Comparison of ENCODE assay signal across 1 cellular context in the genomic region with DNA sequence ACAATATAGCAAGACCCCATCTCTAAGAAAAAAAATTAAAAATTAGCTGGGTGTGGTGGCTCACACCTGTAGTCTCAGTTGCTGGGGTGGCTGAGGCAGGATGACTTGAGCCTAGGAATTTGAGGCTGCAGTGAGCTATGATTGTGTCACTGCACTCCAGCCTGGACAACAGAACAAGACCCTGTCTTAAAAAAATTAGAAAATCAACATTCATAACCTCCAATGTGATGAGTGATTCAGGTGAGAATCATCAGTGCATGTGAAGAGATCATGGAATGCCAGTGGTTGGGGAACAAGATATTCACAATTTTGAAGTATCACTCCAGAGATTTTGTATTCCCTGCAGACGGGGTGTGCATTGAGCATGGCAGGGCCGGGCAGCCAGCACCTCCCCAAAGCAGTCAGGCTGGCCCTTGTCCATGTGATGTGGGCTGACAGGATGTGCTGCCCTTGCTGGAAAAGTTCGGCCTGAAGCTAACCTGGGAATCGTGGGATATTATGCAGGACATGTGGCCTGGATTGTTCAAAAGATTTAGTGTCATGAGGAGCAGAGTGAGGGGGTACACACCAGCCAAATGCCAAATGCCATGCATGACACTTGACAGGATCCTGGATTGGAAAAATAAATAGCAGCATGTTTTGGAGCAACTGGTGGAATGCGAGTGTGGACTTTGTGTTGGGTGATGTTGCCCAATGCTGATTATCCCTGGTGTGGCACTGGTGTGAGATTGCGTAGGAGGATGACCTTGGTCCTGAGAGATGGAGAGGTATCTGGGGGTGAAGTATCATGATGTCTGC.
A peak's percentile ranks its signal among the peaks of the same experiment; 100 is the strongest.
TF ChIP-seq lines count a peak whose summit lies in the region.

No MANE protein-coding gene starts in this region.

TF ChIP-seq in HepG2, 621 proteins besides CTCF, POLR2A, EP300 and RAD21 (continued from another document and continues in another):
- TF ChIP-seq ATF6 (CRISPR knock-in tag; conservative IDR thresholded peaks at IDR 0.05) (no peak), ZNF225 (CRISPR knock-in tag; IDR thresholded peaks at IDR 0.05) (no peak), KDM4B (CRISPR knock-in tag; IDR thresholded peaks at IDR 0.05) (peak; percentile 76; the same call in 1 of the 2 replicates), ZNF768 (CRISPR knock-in tag; IDR thresholded peaks at IDR 0.05) (no peak), ZNF253 (CRISPR knock-in tag; IDR thresholded peaks at IDR 0.05; ENCODE audit: borderline replicate concordance) (no peak), TFAP4 (IDR thresholded peaks at IDR 0.05; ENCODE audit: borderline replicate concordance, low read depth) (peak; percentile 53; the same call in 1 of the 2 replicates), MIER2 (CRISPR knock-in tag; IDR thresholded peaks at IDR 0.05) (peak; percentile 87), TEAD3 (CRISPR knock-in tag; optimal IDR thresholded peaks at IDR 0.05; ENCODE audit: borderline replicate concordance) (peak; percentile 99), ZNF607 (CRISPR knock-in tag; IDR thresholded peaks at IDR 0.05; ENCODE audit: borderline replicate concordance) (no peak), MAX (IDR thresholded peaks at IDR 0.05) (peak; percentile 90), TFDP2 (CRISPR knock-in tag; IDR thresholded peaks at IDR 0.05) (peak; percentile 53; the same call in 1 of the 2 replicates), ZNF556 (CRISPR knock-in tag; IDR thresholded peaks at IDR 0.05; ENCODE audit: borderline replicate concordance) (peak; percentile 30; the same call in 1 of the 2 replicates), JUN (CRISPR knock-in tag; IDR thresholded peaks at IDR 0.05) (no peak), RORA (CRISPR knock-in tag; IDR thresholded peaks at IDR 0.05) (no peak), SNAPC4 (CRISPR knock-in tag; IDR thresholded peaks at IDR 0.05) (no peak; the same call in 1 of the 2 replicates), ZNF576 (CRISPR knock-in tag; IDR thresholded peaks at IDR 0.05) (no peak), ZNF30 (CRISPR knock-in tag; IDR thresholded peaks at IDR 0.05) (0 out of 2 replicates have a peak, but pooled peaks have one; percentile 29), ZNF383 (CRISPR knock-in tag; IDR thresholded peaks at IDR 0.05; ENCODE audit: borderline replicate concordance) (no peak), ZNF260 (CRISPR knock-in tag; IDR thresholded peaks at IDR 0.05; ENCODE audit: borderline replicate concordance, low read depth) (no peak), ZNF282 (IDR thresholded peaks at IDR 0.05; ENCODE audit: partially characterized antibody) (no peak), FLYWCH1 (CRISPR knock-in tag; IDR thresholded peaks at IDR 0.05) (no peak), ZNF629 (CRISPR knock-in tag; conservative IDR thresholded peaks at IDR 0.05) (peak; percentile 63), ZNF776 (CRISPR knock-in tag; IDR thresholded peaks at IDR 0.05) (no peak), ZSCAN12 (CRISPR knock-in tag; IDR thresholded peaks at IDR 0.05) (no peak), ZBTB21 (CRISPR knock-in tag; IDR thresholded peaks at IDR 0.05) (peak; percentile 61; the same call in 1 of the 2 replicates), NFIB (CRISPR knock-in tag; IDR thresholded peaks at IDR 0.05; ENCODE audit: borderline replicate concordance) (no peak), SMAD9 (CRISPR knock-in tag; IDR thresholded peaks at IDR 0.05) (no peak), FIP1L1 (IDR thresholded peaks at IDR 0.05; ENCODE audit: borderline replicate concordance, insufficient read depth, low read depth, low read length) (no peak), ZNF567 (CRISPR knock-in tag; IDR thresholded peaks at IDR 0.05; ENCODE audit: borderline replicate concordance) (0 out of 2 replicates have a peak, but pooled peaks have one; percentile 87), NFRKB (IDR thresholded peaks at IDR 0.05) (no peak), RCOR2 (CRISPR knock-in tag; IDR thresholded peaks at IDR 0.05) (peak; percentile 96)
- TF ChIP-seq, protein P1, sequence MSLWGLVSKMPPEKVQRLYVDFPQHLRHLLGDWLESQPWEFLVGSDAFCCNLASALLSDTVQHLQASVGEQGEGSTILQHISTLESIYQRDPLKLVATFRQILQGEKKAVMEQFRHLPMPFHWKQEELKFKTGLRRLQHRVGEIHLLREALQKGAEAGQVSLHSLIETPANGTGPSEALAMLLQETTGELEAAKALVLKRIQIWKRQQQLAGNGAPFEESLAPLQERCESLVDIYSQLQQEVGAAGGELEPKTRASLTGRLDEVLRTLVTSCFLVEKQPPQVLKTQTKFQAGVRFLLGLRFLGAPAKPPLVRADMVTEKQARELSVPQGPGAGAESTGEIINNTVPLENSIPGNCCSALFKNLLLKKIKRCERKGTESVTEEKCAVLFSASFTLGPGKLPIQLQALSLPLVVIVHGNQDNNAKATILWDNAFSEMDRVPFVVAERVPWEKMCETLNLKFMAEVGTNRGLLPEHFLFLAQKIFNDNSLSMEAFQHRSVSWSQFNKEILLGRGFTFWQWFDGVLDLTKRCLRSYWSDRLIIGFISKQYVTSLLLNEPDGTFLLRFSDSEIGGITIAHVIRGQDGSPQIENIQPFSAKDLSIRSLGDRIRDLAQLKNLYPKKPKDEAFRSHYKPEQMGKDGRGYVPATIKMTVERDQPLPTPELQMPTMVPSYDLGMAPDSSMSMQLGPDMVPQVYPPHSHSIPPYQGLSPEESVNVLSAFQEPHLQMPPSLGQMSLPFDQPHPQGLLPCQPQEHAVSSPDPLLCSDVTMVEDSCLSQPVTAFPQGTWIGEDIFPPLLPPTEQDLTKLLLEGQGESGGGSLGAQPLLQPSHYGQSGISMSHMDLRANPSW (CRISPR knock-in tag; IDR thresholded peaks at IDR 0.05; ENCODE audit: borderline replicate concordance) = 0 out of 2 replicates have a peak, but pooled peaks have one; percentile 65
- TF ChIP-seq, protein P2, sequence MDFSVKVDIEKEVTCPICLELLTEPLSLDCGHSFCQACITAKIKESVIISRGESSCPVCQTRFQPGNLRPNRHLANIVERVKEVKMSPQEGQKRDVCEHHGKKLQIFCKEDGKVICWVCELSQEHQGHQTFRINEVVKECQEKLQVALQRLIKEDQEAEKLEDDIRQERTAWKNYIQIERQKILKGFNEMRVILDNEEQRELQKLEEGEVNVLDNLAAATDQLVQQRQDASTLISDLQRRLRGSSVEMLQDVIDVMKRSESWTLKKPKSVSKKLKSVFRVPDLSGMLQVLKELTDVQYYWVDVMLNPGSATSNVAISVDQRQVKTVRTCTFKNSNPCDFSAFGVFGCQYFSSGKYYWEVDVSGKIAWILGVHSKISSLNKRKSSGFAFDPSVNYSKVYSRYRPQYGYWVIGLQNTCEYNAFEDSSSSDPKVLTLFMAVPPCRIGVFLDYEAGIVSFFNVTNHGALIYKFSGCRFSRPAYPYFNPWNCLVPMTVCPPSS (IDR thresholded peaks at IDR 0.05) = no peak
- TF ChIP-seq, protein P3, sequence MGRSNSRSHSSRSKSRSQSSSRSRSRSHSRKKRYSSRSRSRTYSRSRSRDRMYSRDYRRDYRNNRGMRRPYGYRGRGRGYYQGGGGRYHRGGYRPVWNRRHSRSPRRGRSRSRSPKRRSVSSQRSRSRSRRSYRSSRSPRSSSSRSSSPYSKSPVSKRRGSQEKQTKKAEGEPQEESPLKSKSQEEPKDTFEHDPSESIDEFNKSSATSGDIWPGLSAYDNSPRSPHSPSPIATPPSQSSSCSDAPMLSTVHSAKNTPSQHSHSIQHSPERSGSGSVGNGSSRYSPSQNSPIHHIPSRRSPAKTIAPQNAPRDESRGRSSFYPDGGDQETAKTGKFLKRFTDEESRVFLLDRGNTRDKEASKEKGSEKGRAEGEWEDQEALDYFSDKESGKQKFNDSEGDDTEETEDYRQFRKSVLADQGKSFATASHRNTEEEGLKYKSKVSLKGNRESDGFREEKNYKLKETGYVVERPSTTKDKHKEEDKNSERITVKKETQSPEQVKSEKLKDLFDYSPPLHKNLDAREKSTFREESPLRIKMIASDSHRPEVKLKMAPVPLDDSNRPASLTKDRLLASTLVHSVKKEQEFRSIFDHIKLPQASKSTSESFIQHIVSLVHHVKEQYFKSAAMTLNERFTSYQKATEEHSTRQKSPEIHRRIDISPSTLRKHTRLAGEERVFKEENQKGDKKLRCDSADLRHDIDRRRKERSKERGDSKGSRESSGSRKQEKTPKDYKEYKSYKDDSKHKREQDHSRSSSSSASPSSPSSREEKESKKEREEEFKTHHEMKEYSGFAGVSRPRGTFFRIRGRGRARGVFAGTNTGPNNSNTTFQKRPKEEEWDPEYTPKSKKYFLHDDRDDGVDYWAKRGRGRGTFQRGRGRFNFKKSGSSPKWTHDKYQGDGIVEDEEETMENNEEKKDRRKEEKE (IDR thresholded peaks at IDR 0.05) = no peak
- TF ChIP-seq, protein P4, sequence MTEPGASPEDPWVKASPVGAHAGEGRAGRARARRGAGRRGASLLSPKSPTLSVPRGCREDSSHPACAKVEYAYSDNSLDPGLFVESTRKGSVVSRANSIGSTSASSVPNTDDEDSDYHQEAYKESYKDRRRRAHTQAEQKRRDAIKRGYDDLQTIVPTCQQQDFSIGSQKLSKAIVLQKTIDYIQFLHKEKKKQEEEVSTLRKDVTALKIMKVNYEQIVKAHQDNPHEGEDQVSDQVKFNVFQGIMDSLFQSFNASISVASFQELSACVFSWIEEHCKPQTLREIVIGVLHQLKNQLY (CRISPR knock-in tag; IDR thresholded peaks at IDR 0.05) = peak; percentile 90
- TF ChIP-seq, protein P5, sequence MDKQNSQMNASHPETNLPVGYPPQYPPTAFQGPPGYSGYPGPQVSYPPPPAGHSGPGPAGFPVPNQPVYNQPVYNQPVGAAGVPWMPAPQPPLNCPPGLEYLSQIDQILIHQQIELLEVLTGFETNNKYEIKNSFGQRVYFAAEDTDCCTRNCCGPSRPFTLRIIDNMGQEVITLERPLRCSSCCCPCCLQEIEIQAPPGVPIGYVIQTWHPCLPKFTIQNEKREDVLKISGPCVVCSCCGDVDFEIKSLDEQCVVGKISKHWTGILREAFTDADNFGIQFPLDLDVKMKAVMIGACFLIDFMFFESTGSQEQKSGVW (CRISPR knock-in tag; IDR thresholded peaks at IDR 0.05; ENCODE audit: borderline replicate concordance) = no peak
